In genomic region chr1:9823943-9824701, GRCh38 we compare ENCODE assay signal across 8 cellular contexts. TPM values are rescaled to one million over a fixed set of nuclear protein-coding genes. Genes with fewer than 3 reads are reported as not detected.
DNase-seq lines count a peak whose midpoint lies in the region; ATAC-seq and TF ChIP-seq lines count a peak whose summit lies in the region.

Gene CLSTN1, minus strand, starts transcription at chr1:9823965. Its CDS starts 232 bp downstream, at chr1:9823733.

- H3K9me3 ChIP-seq in AG04450 (ENCODE audit: control insufficient read depth, insufficient read depth, low read length) (no peaks in the 10 kb centered on the region; the same call in 1 of the 2 replicates), OCI-LY3 (ENCODE audit: insufficient read depth, low read length) (no peaks in the 10 kb centered on the region), mucosa of descending colon (no peaks in the 10 kb centered on the region)

- peaks cover 32% of the 10 kb centered on the region for H4K20me1 ChIP-seq in OCI-LY3 (ENCODE audit: insufficient read depth, low read length)

- peak within 1 kb of the TSS; percentile 79 for H3K4me2 ChIP-seq in OCI-LY3 (ENCODE audit: low read length)

- peaks cover 44% of the 10 kb centered on the region for H3K79me2 ChIP-seq in OCI-LY3 (ENCODE audit: low read length)

- CTCF ChIA-PET in AG04450 (lab: Charles Lee): no interaction called here

- ATAC-seq in mucosa of descending colon: peak; percentile 69

- TF ChIP-seq CTCF in AG04450 (IDR thresholded peaks at IDR 0.05; ENCODE audit: low read depth, low read length) (no peak), HL-60 (IDR thresholded peaks at IDR 0.05; ENCODE audit: insufficient read depth, low read length) (no peak), OCI-LY3 (IDR thresholded peaks at IDR 0.05; ENCODE audit: low read depth, low read length) (no peak), mucosa of descending colon (IDR thresholded peaks at IDR 0.05) (no peak)

- peak within 1 kb of the TSS; percentile 89 for H3K9ac ChIP-seq in OCI-LY3 (ENCODE audit: low read length)

- DNase-seq in AG04450 (ENCODE audit: low read depth, low spot score): peak; percentile 42
- peak; percentile 93 for DNase-seq in GM19238 (ENCODE audit: insufficient read length, low spot score)
- peak; percentile 69 to 82 for DNase-seq in HL-60 (ENCODE audit: low read depth in 1 of 2, low spot score in 1 of 2)
- DNase-seq in activated T-cell treated with anti-CD3 and anti-CD28 coated beads for 4 hours: peak; percentile 86
- no peak for DNase-seq in epithelial cell of prostate (ENCODE audit: low read depth, low spot score)
- DNase-seq in mucosa of descending colon: peak; percentile 94 to 96 (median 95)
- peak; percentile 82 to 88 for DNase-seq in stimulated activated CD8-positive, alpha-beta memory T cell treated with anti-CD3 and anti-CD28 coated beads, Interleukin-2, amount 100 ng/mL, for 48 hours (ENCODE audit: low read depth in 2 of 2)

- no peak within 1 kb of the TSS; the same call in 1 of the 2 replicates for H2AFZ ChIP-seq in OCI-LY3 (ENCODE audit: low read depth, low read length)

- peak within 1 kb of the TSS; percentile 31 for H3K27ac ChIP-seq in AG04450 (ENCODE audit: low read depth, low read length)
- H3K27ac ChIP-seq in HL-60 (replicated peaks): no peak within 1 kb of the TSS; the same call in 1 of the 2 replicates
- H3K27ac ChIP-seq in OCI-LY3 (ENCODE audit: low read length): no peak within 1 kb of the TSS
- H3K27ac ChIP-seq in epithelial cell of prostate: peak within 1 kb of the TSS; percentile 90

- no peaks in the 10 kb centered on the region for H3K27me3 ChIP-seq in AG04450 (ENCODE audit: control insufficient read depth, insufficient read depth, low read length)
- no peaks in the 10 kb centered on the region for H3K27me3 ChIP-seq in HL-60 (ENCODE audit: insufficient read depth, poor library complexity, severe bottlenecking)
- no peaks in the 10 kb centered on the region for H3K27me3 ChIP-seq in OCI-LY3 (ENCODE audit: low read depth, low read length)

- H3K36me3 ChIP-seq in OCI-LY3 (replicated peaks; ENCODE audit: low read depth, low read length) (peaks cover 5% of the 10 kb centered on the region), mucosa of descending colon (ENCODE audit: low read depth) (no peaks in the 10 kb centered on the region)

- intact Hi-C loops in mucosa of descending colon (cut with DNase I, micrococcal nuclease): no loop called here

- POLR2A ChIA-PET in AG04450 (lab: Yijun Ruan, JAX): no interaction called here

- H3K4me3 ChIP-seq in AG04450 (ENCODE audit: low read depth, low read length) (peak within 1 kb of the TSS; percentile 97), HL-60 (replicated peaks; ENCODE audit: insufficient read depth, low read length) (peak within 1 kb of the TSS; percentile 98), OCI-LY3 (ENCODE audit: low read length) (peak within 1 kb of the TSS; percentile 96), mucosa of descending colon (peak within 1 kb of the TSS; percentile 80)

- peaks cover 43% of the 10 kb centered on the region for H3K4me1 ChIP-seq in OCI-LY3 (ENCODE audit: low read length)
- peaks cover 30% of the 10 kb centered on the region for H3K4me1 ChIP-seq in mucosa of descending colon (ENCODE audit: low read depth)

RNA-seq across cellular contexts. Expression of gene CLSTN1, which starts in this region (rescaled TPM):
- polyA plus RNA-seq in AG04450 (2011; rRNA removed): 35.2 and 57.8 TPM in 2 replicates
- 55.7 and 68.7 TPM in 2 replicates for polyA minus RNA-seq in AG04450 (2011; rRNA and poly(A)+ RNA removed)
- total RNA-seq in mucosa of descending colon: 100 to 1,000 TPM; 166 to 275 (median 224) TPM

Comparison
In these comparisons a context has a peak if more than half of its experiments do, and no peak if none do; other contexts are left out.
1. H3K27ac ChIP-seq: peak in AG04450 (single experiment) and epithelial cell of prostate (single experiment); none in HL-60 (single experiment) and OCI-LY3 (single experiment).
2. Peak in every context shown above with its lines, with median percentiles within 50 percentile points of each other: H3K4me3 ChIP-seq.